In the genomic region with DNA sequence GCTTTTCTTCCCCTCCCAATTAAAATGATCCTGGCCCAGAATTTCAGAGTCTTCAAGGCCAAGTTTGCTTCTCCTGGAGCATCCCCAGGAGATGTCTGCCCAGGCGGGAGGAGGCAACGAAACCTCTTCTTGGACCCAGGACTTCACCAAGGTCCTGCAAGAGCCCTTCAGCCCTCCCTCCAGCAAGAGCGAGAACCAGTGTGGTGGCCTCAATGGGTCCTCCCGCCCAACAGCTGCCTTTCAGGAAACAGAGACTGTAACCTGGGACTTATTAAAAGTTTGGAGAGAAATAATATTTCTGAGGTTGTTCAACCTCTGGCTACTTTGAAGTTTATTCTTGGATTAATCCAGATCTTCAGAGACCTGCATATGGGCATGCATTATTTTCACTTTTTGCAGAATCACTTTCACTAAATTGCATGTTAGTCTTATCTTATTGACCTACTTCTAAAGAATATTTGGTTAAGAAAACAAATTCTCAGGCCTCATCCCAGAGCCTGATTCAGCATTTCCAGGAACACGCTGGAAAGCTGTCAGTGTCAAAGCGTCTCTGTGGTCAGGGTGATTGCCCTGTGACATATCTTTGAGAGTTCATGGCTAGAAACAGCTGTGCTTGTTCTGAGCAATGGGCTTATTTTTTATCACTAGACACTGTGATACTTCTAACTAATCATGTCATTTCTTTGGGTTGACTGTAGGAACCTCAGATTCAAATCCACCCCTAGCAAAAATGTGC, we compare ENCODE assay signal across 27 cellular contexts.
DNase-seq lines count a peak whose midpoint lies in the region; ATAC-seq and TF ChIP-seq lines count a peak whose summit lies in the region.
"Had no signal": no experiment of that assay in that cellular context is flagged by ENCODE, and none has a peak within 500 bp of the region (broad histone marks: within the 10 kb centered on the region; RNA-seq: fewer than 3 reads in every experiment).

No MANE protein-coding gene starts in this region.

- H3K4me1 ChIP-seq in liver (ENCODE audit: control insufficient read depth in 4 of 4, insufficient read depth in 4 of 4, low read length in 3 of 4) (peaks cover 11 to 47% (median 34%) of the 10 kb centered on the region in 4 donors), SJCRH30 (no peaks in the 10 kb centered on the region)
- H3K4me1 ChIP-seq: ascending aorta had no signal

- no peaks in the 10 kb centered on the region for H3K9me3 ChIP-seq in liver (ENCODE audit: control insufficient read depth in 4 of 4, low read length in 3 of 4)
- H3K9me3 ChIP-seq in SJCRH30 (replicated peaks) = no peaks in the 10 kb centered on the region
- H3K9me3 ChIP-seq: ascending aorta, heart left ventricle, suprapubic skin had no signal

- 64% methylated on average over 6 of the region's 6 CpGs for WGBS in liver

- ATAC-seq in HG02798 (IDR thresholded peaks at IDR 0.05; ENCODE audit: poor library complexity, unreplicated experiment) = no peak
- ATAC-seq in GM19395 (IDR thresholded peaks at IDR 0.05; ENCODE audit: unreplicated experiment) = no peak
- ATAC-seq: activated CD4-positive, alpha-beta T cell treated with anti-CD3 and anti-CD28 coated beads for 36 hours; Panc1; stimulated activated effector memory CD8-positive, alpha-beta T cell treated with anti-CD3 and anti-CD28 coated beads, Interleukin-12 subunit alpha, Interleukin-12 subunit beta, amount 100 ng/mL, for 72 hours had no signal

- H3K4me3 ChIP-seq in coronary artery (no peak overlapping the region), liver (ENCODE audit: low read depth in 1 of 3, low read length in 3 of 3) (no peak overlapping the region), SJCRH30 (no peak overlapping the region)
- H3K4me3 ChIP-seq: ascending aorta, heart left ventricle, suprapubic skin had no signal

- H3K27me3 ChIP-seq in liver (ENCODE audit: control insufficient read depth in 4 of 4, insufficient read depth in 4 of 4, low read length in 3 of 4) = no peaks in the 10 kb centered on the region
- H3K27me3 ChIP-seq in SJCRH30 = peaks cover 18% of the 10 kb centered on the region; the same call in 1 of the 2 replicates
- H3K27me3 ChIP-seq: ascending aorta had no signal

- peak; percentile 23 for DNase-seq in EH (ENCODE audit: low read depth)
- peak; percentile 9 for DNase-seq in NCI-H526 treated with DMSO at 0.1 percent for 48 hours (lab: John Stamatoyannopoulos, UW)
- DNase-seq in coronary artery (ENCODE audit: low spot score) = peak; percentile 7
- no peak for DNase-seq in activated CD4-positive, alpha-beta T cell treated with anti-CD3 and anti-CD28 coated beads for 1 hour
- no peak for DNase-seq in SJCRH30
- DNase-seq: activated CD4-positive, alpha-beta T cell treated with anti-CD3 and anti-CD28 coated beads for 36 hours; caudate nucleus; DMS79; erythroblast; foreskin melanocyte; GDM1; GOT3; heart left ventricle; Karpas-422; kidney glomerular epithelial cell; NCI-H1417 treated with DMSO at 0.1 percent for 48 hours; NCI-H2029 treated with DMSO at 0.1 percent for 48 hours; NCI-H748 treated with DMSO at 0.1 percent for 48 hours; nephron progenitor cell; SHP77 treated with DMSO at 0.1 percent for 48 hours had no signal

- H3K27ac ChIP-seq in coronary artery (no peak overlapping the region), liver (ENCODE audit: low read depth in 1 of 2, low read length in 2 of 2) (peak overlapping the region; percentile 44 to 55), SJCRH30 (no peak overlapping the region)
- H3K27ac ChIP-seq: ascending aorta, heart left ventricle, suprapubic skin had no signal

- no peak overlapping the region for H3K9ac ChIP-seq in liver (ENCODE audit: low read depth in 1 of 2, low read length in 2 of 2)

- H3K36me3 ChIP-seq in liver (ENCODE audit: control insufficient read depth in 4 of 4, insufficient read depth in 3 of 4, low read depth in 1 of 4, low read length in 3 of 4) = no peaks in the 10 kb centered on the region
- no peaks in the 10 kb centered on the region for H3K36me3 ChIP-seq in SJCRH30
- H3K36me3 ChIP-seq: ascending aorta, heart left ventricle, suprapubic skin had no signal

- TF ChIP-seq CTCF in coronary artery (IDR thresholded peaks at IDR 0.05) (no peak), liver (IDR thresholded peaks at IDR 0.05; ENCODE audit: low read depth, low read length, missing input control) (no peak)

- TF ChIP-seq RAD21 in liver (IDR thresholded peaks at IDR 0.05) = peak; percentile 21 to 28

TF ChIP-seq in liver, 16 proteins besides CTCF, POLR2A, EP300 and RAD21:
- TF ChIP-seq FOXA2 (IDR thresholded peaks at IDR 0.05) (peak; percentile 60), RXRA (IDR thresholded peaks at IDR 0.05) (peak; percentile 96 to 97), GABPA (IDR thresholded peaks at IDR 0.05 in 1 of 2, conservative IDR thresholded peaks at IDR 0.05 in 1 of 2) (no peak), TAF1 (conservative IDR thresholded peaks at IDR 0.05) (no peak), FOXA1 (IDR thresholded peaks at IDR 0.05) (peak; percentile 41), NR2F2 (IDR thresholded peaks at IDR 0.05) (peak; percentile 88), SP1 (IDR thresholded peaks at IDR 0.05) (peak; percentile 66), EGR1 (IDR thresholded peaks at IDR 0.05; ENCODE audit: low read depth in 2 of 2) (no peak), JUND (IDR thresholded peaks at IDR 0.05) (peak; percentile 52 to 87), HNF4G (IDR thresholded peaks at IDR 0.05) (peak; percentile 39), YY1 (IDR thresholded peaks at IDR 0.05) (no peak), HNF4A (conservative IDR thresholded peaks at IDR 0.05) (peak; percentile 75 to 84)
- TF ChIP-seq, protein P1, sequence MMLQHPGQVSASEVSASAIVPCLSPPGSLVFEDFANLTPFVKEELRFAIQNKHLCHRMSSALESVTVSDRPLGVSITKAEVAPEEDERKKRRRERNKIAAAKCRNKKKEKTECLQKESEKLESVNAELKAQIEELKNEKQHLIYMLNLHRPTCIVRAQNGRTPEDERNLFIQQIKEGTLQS (IDR thresholded peaks at IDR 0.05) = peak; percentile 57
- TF ChIP-seq, protein P2, sequence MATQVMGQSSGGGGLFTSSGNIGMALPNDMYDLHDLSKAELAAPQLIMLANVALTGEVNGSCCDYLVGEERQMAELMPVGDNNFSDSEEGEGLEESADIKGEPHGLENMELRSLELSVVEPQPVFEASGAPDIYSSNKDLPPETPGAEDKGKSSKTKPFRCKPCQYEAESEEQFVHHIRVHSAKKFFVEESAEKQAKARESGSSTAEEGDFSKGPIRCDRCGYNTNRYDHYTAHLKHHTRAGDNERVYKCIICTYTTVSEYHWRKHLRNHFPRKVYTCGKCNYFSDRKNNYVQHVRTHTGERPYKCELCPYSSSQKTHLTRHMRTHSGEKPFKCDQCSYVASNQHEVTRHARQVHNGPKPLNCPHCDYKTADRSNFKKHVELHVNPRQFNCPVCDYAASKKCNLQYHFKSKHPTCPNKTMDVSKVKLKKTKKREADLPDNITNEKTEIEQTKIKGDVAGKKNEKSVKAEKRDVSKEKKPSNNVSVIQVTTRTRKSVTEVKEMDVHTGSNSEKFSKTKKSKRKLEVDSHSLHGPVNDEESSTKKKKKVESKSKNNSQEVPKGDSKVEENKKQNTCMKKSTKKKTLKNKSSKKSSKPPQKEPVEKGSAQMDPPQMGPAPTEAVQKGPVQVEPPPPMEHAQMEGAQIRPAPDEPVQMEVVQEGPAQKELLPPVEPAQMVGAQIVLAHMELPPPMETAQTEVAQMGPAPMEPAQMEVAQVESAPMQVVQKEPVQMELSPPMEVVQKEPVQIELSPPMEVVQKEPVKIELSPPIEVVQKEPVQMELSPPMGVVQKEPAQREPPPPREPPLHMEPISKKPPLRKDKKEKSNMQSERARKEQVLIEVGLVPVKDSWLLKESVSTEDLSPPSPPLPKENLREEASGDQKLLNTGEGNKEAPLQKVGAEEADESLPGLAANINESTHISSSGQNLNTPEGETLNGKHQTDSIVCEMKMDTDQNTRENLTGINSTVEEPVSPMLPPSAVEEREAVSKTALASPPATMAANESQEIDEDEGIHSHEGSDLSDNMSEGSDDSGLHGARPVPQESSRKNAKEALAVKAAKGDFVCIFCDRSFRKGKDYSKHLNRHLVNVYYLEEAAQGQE (IDR thresholded peaks at IDR 0.05) = peak; percentile 65
- TF ChIP-seq, protein P3, sequence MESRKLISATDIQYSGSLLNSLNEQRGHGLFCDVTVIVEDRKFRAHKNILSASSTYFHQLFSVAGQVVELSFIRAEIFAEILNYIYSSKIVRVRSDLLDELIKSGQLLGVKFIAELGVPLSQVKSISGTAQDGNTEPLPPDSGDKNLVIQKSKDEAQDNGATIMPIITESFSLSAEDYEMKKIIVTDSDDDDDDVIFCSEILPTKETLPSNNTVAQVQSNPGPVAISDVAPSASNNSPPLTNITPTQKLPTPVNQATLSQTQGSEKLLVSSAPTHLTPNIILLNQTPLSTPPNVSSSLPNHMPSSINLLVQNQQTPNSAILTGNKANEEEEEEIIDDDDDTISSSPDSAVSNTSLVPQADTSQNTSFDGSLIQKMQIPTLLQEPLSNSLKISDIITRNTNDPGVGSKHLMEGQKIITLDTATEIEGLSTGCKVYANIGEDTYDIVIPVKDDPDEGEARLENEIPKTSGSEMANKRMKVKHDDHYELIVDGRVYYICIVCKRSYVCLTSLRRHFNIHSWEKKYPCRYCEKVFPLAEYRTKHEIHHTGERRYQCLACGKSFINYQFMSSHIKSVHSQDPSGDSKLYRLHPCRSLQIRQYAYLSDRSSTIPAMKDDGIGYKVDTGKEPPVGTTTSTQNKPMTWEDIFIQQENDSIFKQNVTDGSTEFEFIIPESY (IDR thresholded peaks at IDR 0.05) = peak; percentile 9
- TF ChIP-seq, protein P4, sequence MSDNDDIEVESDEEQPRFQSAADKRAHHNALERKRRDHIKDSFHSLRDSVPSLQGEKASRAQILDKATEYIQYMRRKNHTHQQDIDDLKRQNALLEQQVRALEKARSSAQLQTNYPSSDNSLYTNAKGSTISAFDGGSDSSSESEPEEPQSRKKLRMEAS (IDR thresholded peaks at IDR 0.05) = peak; percentile 58

Comparison
In these comparisons a context has a peak if more than half of its experiments do, and no peak if none do; other contexts are left out.
1. DNase-seq: peak in EH (single experiment), NCI-H526 treated with DMSO at 0.1 percent for 48 hours (single experiment) and coronary artery (single experiment); none in activated CD4-positive, alpha-beta T cell treated with anti-CD3 and anti-CD28 coated beads for 1 hour (single experiment) and SJCRH30 (0 of 2).
2. H3K27ac ChIP-seq: peak in liver (2 of 2); none in coronary artery (0 of 2) and SJCRH30 (single experiment).